Comparison of ENCODE assay signal across 22 cellular contexts in the genomic region with DNA sequence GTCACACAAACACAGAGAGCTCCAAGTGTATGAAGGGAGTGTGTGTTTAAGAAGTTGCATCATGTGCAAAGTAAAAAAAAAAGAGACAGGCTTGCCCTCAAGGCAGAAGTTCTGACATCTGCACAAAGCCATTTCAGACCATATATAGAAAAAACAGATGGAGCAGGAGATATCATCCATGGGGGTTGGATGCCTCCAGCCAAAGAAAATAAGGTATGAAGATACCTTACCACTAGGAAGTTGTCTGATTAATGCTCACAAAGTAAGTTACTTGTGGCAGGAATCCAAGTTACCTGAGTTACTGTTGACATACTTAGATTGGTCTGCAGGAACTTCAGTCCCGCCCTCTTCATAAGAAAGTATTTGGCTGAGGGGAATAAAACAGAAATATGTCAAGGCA.
"Had no signal": no experiment of that assay in that cellular context is flagged by ENCODE, and none has a peak within 500 bp of the region (broad histone marks: within the 10 kb centered on the region; RNA-seq: fewer than 3 reads in every experiment).

No MANE protein-coding gene starts in this region.

- H3K4me1 ChIP-seq: heart right ventricle, left ventricle myocardium inferior, lower lobe of right lung, neural progenitor cell, right lobe of liver, spleen, testis, tibial nerve, upper lobe of right lung had no signal

- ATAC-seq: heart right ventricle; left cardiac atrium; lower lobe of right lung; natural killer cell; right lobe of liver; stimulated activated naive B cell treated with anti-CD40 and anti-IgM and Interleukin-4, amounts not matched to agents 10 μg/mL and 1 μg/mL and 100 μg/mL, for 72 hours; stimulated activated naive CD8-positive, alpha-beta T cell treated with anti-CD3 and anti-CD28 coated beads, Interleukin-15, amount 100 ng/mL, for 72 hours; upper lobe of right lung had no signal

- DNase-seq: effector memory CD4-positive, alpha-beta T cell; erythroblast; heart right ventricle; hypothalamus; kidney; left cardiac atrium; left ventricle myocardium inferior; lower lobe of right lung; natural killer cell; nucleus accumbens; ovary; retina; right lobe of liver; spleen; stimulated activated CD4-positive, alpha-beta T cell treated with anti-CD3 and anti-CD28 coated beads, Interleukin-2, amount 100 ng/mL, for 24 hours; stimulated activated CD4-positive, alpha-beta T cell treated with anti-CD3 and anti-CD28 coated beads, Interleukin-4, amount 100 ng/mL, for 4 hours; stimulated activated naive B cell treated with anti-CD40 and anti-IgM and Interleukin-4, amounts not matched to agents 10 μg/mL and 1 μg/mL and 100 μg/mL, for 72 hours; stimulated activated naive CD8-positive, alpha-beta T cell treated with anti-CD3 and anti-CD28 coated beads, Interleukin-15, amount 100 ng/mL, for 72 hours; testis; upper lobe of right lung had no signal

- H3K36me3 ChIP-seq: heart right ventricle, left ventricle myocardium inferior, lower lobe of right lung, neural progenitor cell, ovary, right lobe of liver, spleen, tibial nerve, upper lobe of right lung had no signal

- H3K27ac ChIP-seq: heart right ventricle, left ventricle myocardium inferior, lower lobe of right lung, neural progenitor cell, ovary, right lobe of liver, spleen, testis, tibial nerve, upper lobe of right lung had no signal

- H3K9me3 ChIP-seq: heart right ventricle, left ventricle myocardium inferior, lower lobe of right lung, ovary, right lobe of liver, spleen, testis, tibial nerve, upper lobe of right lung had no signal

- H3K27me3 ChIP-seq: heart right ventricle, neural progenitor cell, ovary, right lobe of liver, spleen, testis, tibial nerve, upper lobe of right lung had no signal

- H3K4me3 ChIP-seq: heart right ventricle, left ventricle myocardium inferior, lower lobe of right lung, neural progenitor cell, ovary, right lobe of liver, spleen, testis, tibial nerve, upper lobe of right lung had no signal
